ENCODE assay signal across 10 cellular contexts in the genomic region with DNA sequence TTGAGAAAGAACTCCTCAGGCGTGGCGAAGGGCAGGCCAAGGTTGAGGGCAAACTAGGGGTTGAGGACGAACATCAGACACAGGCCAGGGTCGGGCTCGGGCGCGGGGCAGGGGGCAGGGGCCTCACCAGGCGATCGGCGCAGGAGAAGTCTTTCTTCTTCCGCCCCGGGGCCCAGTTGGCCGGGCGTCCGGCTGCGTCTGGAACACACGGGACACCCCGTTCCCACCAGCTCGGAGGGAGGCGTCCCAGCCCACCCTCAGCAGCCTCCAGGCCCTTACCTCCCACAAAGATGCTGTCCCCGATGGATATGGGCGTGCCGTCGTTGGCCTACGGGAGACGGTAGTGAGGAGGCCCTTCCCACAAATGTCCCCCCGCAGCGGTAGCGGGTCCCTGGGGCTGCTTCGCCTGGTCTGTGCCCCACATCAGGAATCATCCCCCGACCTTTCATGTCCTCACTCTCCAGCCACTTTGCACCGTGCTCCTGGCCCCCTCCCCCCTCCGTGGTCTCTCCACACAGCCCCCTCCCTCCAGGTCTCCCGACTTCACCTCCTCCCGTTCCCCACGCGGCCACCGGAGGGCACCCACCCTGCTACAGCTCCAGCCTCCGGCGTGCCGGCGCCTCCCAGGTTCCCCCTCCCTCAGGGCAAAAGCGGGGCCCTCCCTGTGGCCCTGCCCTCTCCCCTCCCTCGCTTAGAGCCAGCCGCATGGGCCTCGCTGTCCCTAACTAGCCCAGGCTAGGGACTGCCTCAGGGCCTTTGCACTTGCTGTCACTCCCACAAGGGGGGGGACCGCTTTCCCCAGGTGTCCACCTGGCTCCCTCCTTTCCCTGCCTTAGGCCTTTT. TPM values are rescaled to one million over a fixed set of nuclear protein-coding genes. Genes with fewer than 3 reads are reported as not detected.
DNase-seq lines count a peak whose midpoint lies in the region; ATAC-seq and TF ChIP-seq lines count a peak whose summit lies in the region.
"Had no signal": no experiment of that assay in that cellular context is flagged by ENCODE, and none has a peak within 500 bp of the region (broad histone marks: within the 10 kb centered on the region; RNA-seq: fewer than 3 reads in every experiment).

No MANE protein-coding gene starts in this region.

- CTCF ChIA-PET in BJ (lab: Yijun Ruan, JAX): interaction anchor here (0.6 to 1.1 kb wide), 4 partner anchors 9 to 145 kb away, joined by 3 read pairs; no protein-coding TSS in a partner anchor

- no peak for ATAC-seq in right lobe of liver
- no peak for ATAC-seq in HG03354 (IDR thresholded peaks at IDR 0.05; ENCODE audit: poor library complexity, severe bottlenecking, unreplicated experiment)
- ATAC-seq in GM21381 (IDR thresholded peaks at IDR 0.05; ENCODE audit: unreplicated experiment): no peak

- POLR2A ChIA-PET in BJ (lab: Charles Lee): no interaction called here

- peaks cover 20% of the 10 kb centered on the region for H3K4me1 Mint-ChIP-seq in activated T-helper 1 cell treated with anti-CD3 and anti-CD28 coated beads, Interleukin-12 subunit alpha, Interleukin-12 subunit beta, Interleukin-2, Interleukin-4 antibody, amounts not matched to agents 30 ng/mL and 10 ng/mL and 1 ng/mL, durations not matched to agents 14 hours and 24 hours and 36 hours (ENCODE audit: low read depth)

- H3K4me3 Mint-ChIP-seq in activated T-helper 1 cell treated with anti-CD3 and anti-CD28 coated beads, Interleukin-12 subunit alpha, Interleukin-12 subunit beta, Interleukin-2, Interleukin-4 antibody, amounts not matched to agents 30 ng/mL and 10 ng/mL and 1 ng/mL, durations not matched to agents 14 hours and 24 hours and 36 hours: peak overlapping the region; percentile 4

- H3K4me3 ChIP-seq in BJ (ENCODE audit: low read depth, low read length) (no peak overlapping the region), right lobe of liver (no peak overlapping the region)
- H3K4me3 ChIP-seq: breast epithelium, suprapubic skin had no signal

- peaks cover 1 to 23% (median 11%) of the 10 kb centered on the region in 4 donors for H3K4me1 ChIP-seq in right lobe of liver

- H3K9me3 ChIP-seq in right lobe of liver: no peaks in the 10 kb centered on the region
- H3K9me3 ChIP-seq: breast epithelium, suprapubic skin had no signal

- H3K27ac Mint-ChIP-seq in activated T-helper 1 cell treated with anti-CD3 and anti-CD28 coated beads, Interleukin-12 subunit alpha, Interleukin-12 subunit beta, Interleukin-2, Interleukin-4 antibody, amounts not matched to agents 30 ng/mL and 10 ng/mL and 1 ng/mL, durations not matched to agents 14 hours and 24 hours and 36 hours: no peak overlapping the region

- H3K27me3 ChIP-seq in BJ (ENCODE audit: control insufficient read depth, insufficient read depth, low read length): no peaks in the 10 kb centered on the region
- no peaks in the 10 kb centered on the region for H3K27me3 ChIP-seq in right lobe of liver
- H3K27me3 ChIP-seq: breast epithelium, suprapubic skin had no signal

- H3K27me3 Mint-ChIP-seq in activated T-helper 1 cell treated with anti-CD3 and anti-CD28 coated beads, Interleukin-12 subunit alpha, Interleukin-12 subunit beta, Interleukin-2, Interleukin-4 antibody, amounts not matched to agents 30 ng/mL and 10 ng/mL and 1 ng/mL, durations not matched to agents 14 hours and 24 hours and 36 hours (ENCODE audit: insufficient read depth): no peaks in the 10 kb centered on the region

- H3K27ac ChIP-seq in right lobe of liver: no peak overlapping the region

- peaks cover 32% of the 10 kb centered on the region for H3K36me3 Mint-ChIP-seq in activated T-helper 1 cell treated with anti-CD3 and anti-CD28 coated beads, Interleukin-12 subunit alpha, Interleukin-12 subunit beta, Interleukin-2, Interleukin-4 antibody, amounts not matched to agents 30 ng/mL and 10 ng/mL and 1 ng/mL, durations not matched to agents 14 hours and 24 hours and 36 hours (ENCODE audit: low read depth)

- H3K36me3 ChIP-seq in BJ (ENCODE audit: control insufficient read depth, insufficient read depth, low read length) (peaks cover 40% of the 10 kb centered on the region), right lobe of liver (peaks cover 3 to 30% (median 6%) of the 10 kb centered on the region in 4 donors)

- H3K9me3 Mint-ChIP-seq in activated T-helper 1 cell treated with anti-CD3 and anti-CD28 coated beads, Interleukin-12 subunit alpha, Interleukin-12 subunit beta, Interleukin-2, Interleukin-4 antibody, amounts not matched to agents 30 ng/mL and 10 ng/mL and 1 ng/mL, durations not matched to agents 14 hours and 24 hours and 36 hours: no peaks in the 10 kb centered on the region

- intact Hi-C loops in activated T-helper 1 cell treated with anti-CD3 and anti-CD28 coated beads, Interleukin-12 subunit alpha, Interleukin-12 subunit beta, Interleukin-2, Interleukin-4 antibody, amounts not matched to agents 30 ng/mL and 10 ng/mL and 1 ng/mL, durations not matched to agents 14 hours and 24 hours and 36 hours (cut with micrococcal nuclease): no loop called here
- intact Hi-C loops in right lobe of liver (cut with DNase I): no loop called here

- DNase-seq in BJ (ENCODE audit: low read depth): no peak
- no peak for DNase-seq in activated T-helper 1 cell treated with anti-CD3 and anti-CD28 coated beads, Interleukin-12 subunit alpha, Interleukin-12 subunit beta, Interleukin-2, Interleukin-4 antibody, amounts not matched to agents 30 ng/mL and 10 ng/mL and 1 ng/mL, durations not matched to agents 14 hours and 24 hours and 36 hours (ENCODE audit: low spot score)
- DNase-seq in right lobe of liver: peak; percentile 36 to 58 (median 53)
- DNase-seq in COR-L47 (lab: John Stamatoyannopoulos, UW): no peak
- no peak for DNase-seq in activated CD4-positive, CD25-positive, alpha-beta regulatory T cell treated with anti-CD3 and anti-CD28 coated beads, Interleukin-2, amount 50 U/mL, for 72 hours

- no peak for TF ChIP-seq POLR2A in right lobe of liver (IDR thresholded peaks at IDR 0.05)

- TF ChIP-seq CTCF in BJ (IDR thresholded peaks at IDR 0.05; ENCODE audit: insufficient read depth, low read depth, low read length): peak; percentile 39
- peak; percentile 35; the same call in 1 of the 2 replicates for TF ChIP-seq CTCF in GM12874 (IDR thresholded peaks at IDR 0.05; ENCODE audit: insufficient read depth, low read depth, low read length)
- no peak for TF ChIP-seq CTCF in right lobe of liver (IDR thresholded peaks at IDR 0.05)

- whole genome bisulfite sequencing in right lobe of liver (ENCODE audit: insufficient coverage, low coverage, low lambda C conversion rate, missing lambda C conversion rate): 68% methylated on average over 8 of the region's 47 CpGs

RNA-seq across cellular contexts. Expression of a gene that starts 4.7 kb away (rescaled TPM):
- polyA plus RNA-seq in BJ (2011; rRNA removed): 14.6 and 28.9 TPM in 2 replicates
- 14.1 and 19.1 TPM in 2 replicates for polyA minus RNA-seq in BJ (2011; rRNA and poly(A)+ RNA removed)
- 138 and 141 TPM in 2 replicates for total RNA-seq in activated T-helper 1 cell treated with anti-CD3 and anti-CD28 coated beads, Interleukin-12 subunit alpha, Interleukin-12 subunit beta, Interleukin-2, Interleukin-4 antibody, amounts not matched to agents 30 ng/mL and 10 ng/mL and 1 ng/mL, durations not matched to agents 14 hours and 24 hours and 36 hours
- total RNA-seq in right lobe of liver: 10 to 100 TPM; 21.0 to 37.5 (median 27.9) TPM

RNA-seq across cellular contexts. Expression of a gene that starts 11.7 kb away (rescaled TPM):
- 30.7 and 67.6 TPM in 2 replicates for polyA plus RNA-seq in BJ (2011; rRNA removed)
- 72.9 and 94.6 TPM in 2 replicates for polyA minus RNA-seq in BJ (2011; rRNA and poly(A)+ RNA removed)
- total RNA-seq in activated T-helper 1 cell treated with anti-CD3 and anti-CD28 coated beads, Interleukin-12 subunit alpha, Interleukin-12 subunit beta, Interleukin-2, Interleukin-4 antibody, amounts not matched to agents 30 ng/mL and 10 ng/mL and 1 ng/mL, durations not matched to agents 14 hours and 24 hours and 36 hours: 107 and 113 TPM in 2 replicates
- total RNA-seq in right lobe of liver: 10 to 100 TPM; 44.4 to 93.0 (median 69.6) TPM

RNA-seq across cellular contexts. Expression of a gene that starts 14.5 kb away (rescaled TPM):
- 40.5 and 42.0 TPM in 2 replicates for polyA plus RNA-seq in BJ (2011; rRNA removed)
- 17.5 and 21.6 TPM in 2 replicates for polyA minus RNA-seq in BJ (2011; rRNA and poly(A)+ RNA removed)
- total RNA-seq in activated T-helper 1 cell treated with anti-CD3 and anti-CD28 coated beads, Interleukin-12 subunit alpha, Interleukin-12 subunit beta, Interleukin-2, Interleukin-4 antibody, amounts not matched to agents 30 ng/mL and 10 ng/mL and 1 ng/mL, durations not matched to agents 14 hours and 24 hours and 36 hours: 32.1 and 32.2 TPM in 2 replicates
- total RNA-seq in right lobe of liver: 10 to 100 TPM; 18.2 to 27.0 (median 22.4) TPM

RNA-seq across cellular contexts. Expression of a gene that starts 14.9 kb away (rescaled TPM):
- polyA plus RNA-seq in BJ (2011; rRNA removed): 17.6 and 26.7 TPM in 2 replicates
- 20.6 and 23.7 TPM in 2 replicates for polyA minus RNA-seq in BJ (2011; rRNA and poly(A)+ RNA removed)
- 38.7 and 41.8 TPM in 2 replicates for total RNA-seq in activated T-helper 1 cell treated with anti-CD3 and anti-CD28 coated beads, Interleukin-12 subunit alpha, Interleukin-12 subunit beta, Interleukin-2, Interleukin-4 antibody, amounts not matched to agents 30 ng/mL and 10 ng/mL and 1 ng/mL, durations not matched to agents 14 hours and 24 hours and 36 hours
- 10 to 100 TPM; 12.6 to 38.1 (median 27.8) TPM for total RNA-seq in right lobe of liver

RNA-seq across cellular contexts. Expression of a gene that starts 34.1 kb away (rescaled TPM):
- 0.12 and 0.32 TPM in 2 replicates for polyA plus RNA-seq in BJ (2011; rRNA removed)
- not detected in 2 replicates for polyA minus RNA-seq in BJ (2011; rRNA and poly(A)+ RNA removed)
- total RNA-seq in activated T-helper 1 cell treated with anti-CD3 and anti-CD28 coated beads, Interleukin-12 subunit alpha, Interleukin-12 subunit beta, Interleukin-2, Interleukin-4 antibody, amounts not matched to agents 30 ng/mL and 10 ng/mL and 1 ng/mL, durations not matched to agents 14 hours and 24 hours and 36 hours: 50.0 and 51.5 TPM in 2 replicates
- 1 to 10 TPM in 2 of 6 experiments, under 1 TPM in 1, not detected in 3; 0.56 to 4.2 (median 1.0) TPM for total RNA-seq in right lobe of liver

Comparison
In these comparisons a context has a peak if more than half of its experiments do, and no peak if none do; other contexts are left out.
1. DNase-seq: peak in right lobe of liver (3 of 3); none in BJ (single experiment), activated T-helper 1 cell treated with anti-CD3 and anti-CD28 coated beads, Interleukin-12 subunit alpha, Interleukin-12 subunit beta, Interleukin-2, Interleukin-4 antibody, amounts not matched to agents 30 ng/mL and 10 ng/mL and 1 ng/mL, durations not matched to agents 14 hours and 24 hours and 36 hours (single experiment), COR-L47 (single experiment) and activated CD4-positive, CD25-positive, alpha-beta regulatory T cell treated with anti-CD3 and anti-CD28 coated beads, Interleukin-2, amount 50 U/mL, for 72 hours (single experiment).
2. CTCF ChIP-seq: peak in BJ (single experiment) and GM12874 (single experiment); none in right lobe of liver (0 of 4).